ENCODE assay signal across 13 cellular contexts in genomic region chr17:31824771-31825360, GRCh38.
"Had no signal": no experiment of that assay in that cellular context is flagged by ENCODE, and none has a peak within 500 bp of the region (broad histone marks: within the 10 kb centered on the region; RNA-seq: fewer than 3 reads in every experiment).

No MANE protein-coding gene starts in this region.

- ATAC-seq: activated naive CD8-positive, alpha-beta T cell treated with anti-CD3 and anti-CD28 coated beads, Interleukin-2, amount 50 U/mL, for 24 hours; activated T-helper 17 cell treated with anti-CD3 and anti-CD28 coated beads, Interleukin-2, amount 50 U/mL, for 72 hours; right lobe of liver had no signal

- DNase-seq: activated CD4-positive, alpha-beta T cell treated with anti-CD3 and anti-CD28 coated beads for 1 hour; activated CD4-positive, alpha-beta T cell treated with anti-CD3 and anti-CD28 coated beads, Interleukin-2, amount 50 U/mL, for 48 hours; activated naive CD4-positive, alpha-beta T cell treated with anti-CD3 and anti-CD28 coated beads for 36 hours; activated naive CD8-positive, alpha-beta T cell treated with anti-CD3 and anti-CD28 coated beads, Interleukin-2, amount 50 U/mL, for 24 hours; immature natural killer cell; right lobe of liver; stimulated activated CD4-positive, alpha-beta T cell treated with anti-CD3 and anti-CD28 coated beads, Interleukin-4, amount 100 ng/mL, for 4 hours; stimulated activated CD8-positive, alpha-beta memory T cell treated with anti-CD3 and anti-CD28 coated beads, Interleukin-4, amount 100 ng/mL, for 48 hours; stimulated activated naive CD4-positive, alpha-beta T cell treated with Interleukin-2 at 50 U/mL for 16 hours; trophoblast cell had no signal

- H3K4me3 ChIP-seq: right lobe of liver, smooth muscle cell, suprapubic skin had no signal
